ENCODE assay signal across 10 cellular contexts in genomic region chr6:165986647-165987482, GRCh38.
DNase-seq lines count a peak whose midpoint lies in the region; ATAC-seq and TF ChIP-seq lines count a peak whose summit lies in the region.
"Had no signal": no experiment of that assay in that cellular context is flagged by ENCODE, and none has a peak within 500 bp of the region (broad histone marks: within the 10 kb centered on the region; RNA-seq: fewer than 3 reads in every experiment).

No MANE protein-coding gene starts in this region.

- no peak overlapping the region for H3K4ac ChIP-seq in mesendoderm (ENCODE audit: low read depth, low read length)

- H3K4me2 ChIP-seq in mesendoderm (ENCODE audit: low read length) = peak overlapping the region; percentile 84
- H3K4me2 ChIP-seq: PC-9 had no signal

- H3K9me3 ChIP-seq in duodenal mucosa (ENCODE audit: control insufficient read depth in 1 of 2, low read length in 2 of 2) = no peaks in the 10 kb centered on the region

- peaks cover 99% of the 10 kb centered on the region for H3K27me3 Mint-ChIP-seq in type B pancreatic cell

- DNase-seq in NCI-H748 (lab: John Stamatoyannopoulos, UW; ENCODE audit: unreplicated experiment) (peak; percentile 10), NCI-H748 treated with DMSO at 0.1 percent for 48 hours (lab: John Stamatoyannopoulos, UW) (no peak), mesendoderm (peak; percentile 41), type B pancreatic cell (ENCODE audit: extremely low spot score, unreplicated experiment) (no peak), NCI-H510A treated with DMSO at 0.1 percent for 48 hours (lab: John Stamatoyannopoulos, UW) (no peak), superior temporal gyrus (ENCODE audit: extremely low spot score) (no peak)
- DNase-seq: PC-9; stimulated activated CD4-positive, alpha-beta T cell treated with anti-CD3 and anti-CD28 coated beads, Interleukin-15, amount 100 ng/mL, for 24 hours had no signal

- H3K18ac ChIP-seq in mesendoderm (ENCODE audit: low read length) = no peak overlapping the region

- no peak overlapping the region for H4K8ac ChIP-seq in mesendoderm (ENCODE audit: low read depth, low read length)

- H4K5ac ChIP-seq in mesendoderm (ENCODE audit: low read length) = no peak overlapping the region

- no peak overlapping the region for H2BK120ac ChIP-seq in mesendoderm (ENCODE audit: low read depth, low read length)

- H3K79me1 ChIP-seq in mesendoderm (ENCODE audit: low read length) = no peaks in the 10 kb centered on the region

- no peaks in the 10 kb centered on the region for H3K79me2 ChIP-seq in mesendoderm (ENCODE audit: control insufficient read depth, insufficient read depth, low read length)

- H3K27me3 ChIP-seq in duodenal mucosa (ENCODE audit: control insufficient read depth in 1 of 2, insufficient read depth in 2 of 2, low read length in 2 of 2) = peaks cover 13 to 35% of the 10 kb centered on the region in 2 donors
- peaks cover 51% of the 10 kb centered on the region for H3K27me3 ChIP-seq in mesendoderm (ENCODE audit: insufficient read depth, low read length, poor library complexity)

- H3K4me3 ChIP-seq in duodenal mucosa (ENCODE audit: low read depth in 1 of 2, low read length in 2 of 2) (peak overlapping the region; percentile 65 to 66), mesendoderm (ENCODE audit: low read length) (no peak overlapping the region)
- H3K4me3 ChIP-seq: PC-9 had no signal

- H3K36me3 ChIP-seq in duodenal mucosa (ENCODE audit: control insufficient read depth in 1 of 2, insufficient read depth in 2 of 2, low read length in 2 of 2) = no peaks in the 10 kb centered on the region
- H3K36me3 ChIP-seq in mesendoderm (ENCODE audit: control insufficient read depth, insufficient read depth, low read length) = no peaks in the 10 kb centered on the region

- no peak overlapping the region for H3K56ac ChIP-seq in mesendoderm (ENCODE audit: low read length)

- no peak for TF ChIP-seq CTCF in type B pancreatic cell (conservative IDR thresholded peaks at IDR 0.05)

- H2BK5ac ChIP-seq in mesendoderm (ENCODE audit: low read length) = no peak overlapping the region

- H2BK15ac ChIP-seq in mesendoderm (replicated peaks; ENCODE audit: low read depth) = no peak overlapping the region

- no peak overlapping the region for H3K27ac Mint-ChIP-seq in type B pancreatic cell

- H3K9ac ChIP-seq in duodenal mucosa (ENCODE audit: low read depth in 1 of 2, low read length in 2 of 2) (no peak overlapping the region), mesendoderm (ENCODE audit: low read length) (no peak overlapping the region)

- H3K27ac ChIP-seq in duodenal mucosa (ENCODE audit: low read depth, low read length) (no peak overlapping the region), mesendoderm (ENCODE audit: low read depth, low read length) (no peak overlapping the region)
- H3K27ac ChIP-seq: PC-9 had no signal

- H3K4me1 ChIP-seq in duodenal mucosa (ENCODE audit: control insufficient read depth in 1 of 2, insufficient read depth in 2 of 2, low read length in 2 of 2) (no peaks in the 10 kb centered on the region), mesendoderm (ENCODE audit: control insufficient read depth, low read depth, low read length) (peaks cover 2% of the 10 kb centered on the region)

- no CpG with 5 or more reads among the region's 31 CpGs for WGBS in mesendoderm (ENCODE audit: extremely low coverage, insufficient coverage, low lambda C conversion rate)

- H3K23ac ChIP-seq in mesendoderm (ENCODE audit: low read length) = no peak overlapping the region

- peak overlapping the region; percentile 84 for H3K4me3 Mint-ChIP-seq in type B pancreatic cell

- H2AK5ac ChIP-seq in mesendoderm (ENCODE audit: low read length) = no peak overlapping the region

- no peaks in the 10 kb centered on the region for H3K9me3 Mint-ChIP-seq in type B pancreatic cell

- H3K4me1 Mint-ChIP-seq in type B pancreatic cell (ENCODE audit: unreplicated experiment) = peaks cover 14% of the 10 kb centered on the region

- no peak for ATAC-seq in HG03159 (IDR thresholded peaks at IDR 0.05; ENCODE audit: unreplicated experiment)

- no peaks in the 10 kb centered on the region for H3K36me3 Mint-ChIP-seq in type B pancreatic cell

Comparison
In these comparisons a context has a peak if more than half of its experiments do, and no peak if none do; other contexts are left out.
1. DNase-seq: peak in NCI-H748 (single experiment) and mesendoderm (single experiment); none in NCI-H748 treated with DMSO at 0.1 percent for 48 hours (single experiment), type B pancreatic cell (single experiment), NCI-H510A treated with DMSO at 0.1 percent for 48 hours (single experiment) and superior temporal gyrus (single experiment).